Comparison of ENCODE assay signal across 8 cellular contexts in genomic region chr22:36409911-36410756, GRCh38. TPM values are rescaled to one million over a fixed set of nuclear protein-coding genes. Genes with fewer than 3 reads are reported as not detected.
A peak's percentile ranks its signal among the peaks of the same experiment; 100 is the strongest.
DNase-seq lines count a peak whose midpoint lies in the region; ATAC-seq and TF ChIP-seq lines count a peak whose summit lies in the region.

No MANE protein-coding gene starts in this region.

- no peaks in the 10 kb centered on the region for H3K27me3 ChIP-seq in iPS-18a (ENCODE audit: control insufficient read depth, insufficient read depth, low read length)
- H3K27me3 ChIP-seq in sigmoid colon = no peaks in the 10 kb centered on the region

- ATAC-seq in HG02973 (IDR thresholded peaks at IDR 0.05; ENCODE audit: unreplicated experiment) (peak; percentile 78), HG03135 (IDR thresholded peaks at IDR 0.05; ENCODE audit: unreplicated experiment) (no peak)

- peak in 1 of 2 donors; percentile 57 for TF ChIP-seq POLR2A in sigmoid colon (IDR thresholded peaks at IDR 0.05)

- peak overlapping the region; percentile 74 for H3K9ac ChIP-seq in iPS-18a (ENCODE audit: low read length)

- DNase-seq in T follicular helper cell (ENCODE audit: low read depth) (peak; percentile 67), astrocyte of the spinal cord (ENCODE audit: low read depth, low spot score) (peak; percentile 72), sigmoid colon (peak; percentile 78), GM19240 (ENCODE audit: insufficient read length, low spot score) (no peak)

- H3K4me3 ChIP-seq in astrocyte of the spinal cord (ENCODE audit: low read depth, low read length) (peak overlapping the region; percentile 21), iPS-18a (ENCODE audit: low read length) (peak overlapping the region; percentile 56), sigmoid colon (peak overlapping the region in 2 of 4 donors; percentile 14 to 19)

- TF ChIP-seq EP300 in sigmoid colon (IDR thresholded peaks at IDR 0.05) = no peak

- 8 to 25% methylated on average over 56 of the region's 56 CpGs for WGBS in sigmoid colon, 2 donors

- in situ Hi-C loops in astrocyte of the spinal cord (cut with HindIII; ENCODE audit: low sequenced_read_pairs) = no loop called here

- TF ChIP-seq CTCF in 22Rv1 (IDR thresholded peaks at IDR 0.05) (no peak), astrocyte of the spinal cord (IDR thresholded peaks at IDR 0.05; ENCODE audit: low read depth, low read length) (no peak), sigmoid colon (IDR thresholded peaks at IDR 0.05) (no peak)

- H3K4me1 ChIP-seq in iPS-18a (ENCODE audit: control insufficient read depth, low read depth, low read length) (peaks cover 6% of the 10 kb centered on the region), sigmoid colon (no peaks in the 10 kb centered on the region)

- intact Hi-C loops in sigmoid colon (cut with DNase I) = no loop called here

- no peaks in the 10 kb centered on the region for H3K36me3 ChIP-seq in iPS-18a (ENCODE audit: control insufficient read depth, low read depth, low read length)
- peaks cover 0 to 7% (median 0%) of the 10 kb centered on the region in 4 donors for H3K36me3 ChIP-seq in sigmoid colon

- no peaks in the 10 kb centered on the region for H3K9me3 ChIP-seq in iPS-18a (ENCODE audit: control insufficient read depth, low read depth, low read length)
- no peaks in the 10 kb centered on the region for H3K9me3 ChIP-seq in sigmoid colon

- H3K27ac ChIP-seq in 22Rv1 (peak overlapping the region; percentile 100), iPS-18a (ENCODE audit: low read length) (peak overlapping the region; percentile 90), sigmoid colon (peak overlapping the region; percentile 21 to 38 (median 31))

RNA-seq across cellular contexts. Expression of gene MYH9, which starts 22.4 kb away (rescaled TPM):
- 100 to 1,000 TPM; 147 to 273 (median 184) TPM for total RNA-seq in sigmoid colon
- polyA plus RNA-seq in sigmoid colon = 100 to 1,000 TPM in 1 of 3 donors, 10 to 100 TPM in 2; 63.7 to 307 (median 88.3) TPM

Comparison
In these comparisons a context has a peak if more than half of its experiments do, and no peak if none do; other contexts are left out.
1. H3K27ac ChIP-seq: peak in every context shown above with its lines; median percentile 100 in 22Rv1; 90 in iPS-18a; 31 in sigmoid colon.